9 cellular contexts compared by ENCODE assay signal in genomic region chr20:51712501-51713212, GRCh38. TPM values are rescaled to one million over a fixed set of nuclear protein-coding genes. Genes with fewer than 3 reads are reported as not detected.
A peak's percentile ranks its signal among the peaks of the same experiment; 100 is the strongest.
DNase-seq lines count a peak whose midpoint lies in the region; ATAC-seq, FAIRE-seq and TF ChIP-seq lines count a peak whose summit lies in the region.
"Had no signal": no experiment of that assay in that cellular context is flagged by ENCODE, and none has a peak within 500 bp of the region (broad histone marks: within the 10 kb centered on the region; RNA-seq: fewer than 3 reads in every experiment).

No MANE protein-coding gene starts in this region.

- DNase-seq in D721Med (ENCODE audit: insufficient read length, low spot score), result no peak
- DNase-seq in NCI-H82 (lab: John Stamatoyannopoulos, UW), result peak; percentile 75
- peak; percentile 31 for DNase-seq in endothelial cell (ENCODE audit: low spot score)
- no peak for DNase-seq in neuronal stem cell (ENCODE audit: low spot score)
- DNase-seq in T-helper 9 cell, result no peak
- no peak for DNase-seq in activated CD4-positive, CD25-positive, alpha-beta regulatory T cell treated with anti-CD3 and anti-CD28 coated beads, Interleukin-2, amount 50 U/mL, for 72 hours
- DNase-seq in NCI-H748 treated with DMSO at 0.1 percent for 48 hours (lab: John Stamatoyannopoulos, UW), result no peak
- no peak for DNase-seq in Right ventricle myocardium superior
- DNase-seq: activated T-cell treated with anti-CD3 and anti-CD28 coated beads, Interleukin-2, amount 50 U/mL, for 72 hours had no signal

- no CpG with 5 or more reads among the region's 24 CpGs for WGBS in neuronal stem cell (ENCODE audit: extremely low coverage in 2 of 2, insufficient read length in 2 of 2, insufficient replicate concordance in 1 of 2), 2 donors

- peaks cover 19 to 29% of the 10 kb centered on the region in 2 donors for H3K4me1 ChIP-seq in neuronal stem cell (ENCODE audit: control insufficient read depth in 2 of 2, insufficient read depth in 1 of 2, low read depth in 1 of 2, low read length in 2 of 2)

- intact Hi-C loops in Right ventricle myocardium superior (cut with DNase I), result no loop called here

- H3K9ac ChIP-seq in neuronal stem cell (ENCODE audit: low read depth, low read length, poor library complexity), result no peak overlapping the region

- no peak overlapping the region for H2BK12ac ChIP-seq in neuronal stem cell (ENCODE audit: low read length)

- no peak overlapping the region for H3K4me2 ChIP-seq in neuronal stem cell (ENCODE audit: insufficient read depth, low read length, poor library complexity, severe bottlenecking)

- H4K91ac ChIP-seq in neuronal stem cell (ENCODE audit: low read depth, low read length, poor library complexity), result no peak overlapping the region

- peak overlapping the region; percentile 18 for H3K27ac ChIP-seq in neuronal stem cell (replicated peaks; ENCODE audit: low read length)

- H3K18ac ChIP-seq in neuronal stem cell (ENCODE audit: low read length), result peak overlapping the region; percentile 80

- H3K9me3 ChIP-seq in neuronal stem cell (replicated peaks in 1 of 2; ENCODE audit: control insufficient read depth in 2 of 2, insufficient read depth in 1 of 2, low read depth in 1 of 2, low read length in 2 of 2), result no peaks in the 10 kb centered on the region

- H2BK120ac ChIP-seq in neuronal stem cell (ENCODE audit: low read depth, low read length), result no peak overlapping the region

- peak overlapping the region; percentile 87 for H2BK15ac ChIP-seq in neuronal stem cell (ENCODE audit: low read length)

- peaks cover 8% of the 10 kb centered on the region for H3K4me1 Mint-ChIP-seq in endothelial cell (ENCODE audit: unreplicated experiment)

- no peak overlapping the region for H3K4me3 Mint-ChIP-seq in endothelial cell (ENCODE audit: unreplicated experiment)
- H3K4me3 Mint-ChIP-seq: activated T-cell treated with anti-CD3 and anti-CD28 coated beads, Interleukin-2, amount 50 U/mL, for 72 hours had no signal

- H4K8ac ChIP-seq in neuronal stem cell (ENCODE audit: low read depth, low read length), result no peak overlapping the region

- no peak overlapping the region for H2AFZ ChIP-seq in neuronal stem cell (ENCODE audit: low read length)

- FAIRE-seq in D721Med (lab: Jason Lieb, UNC), result no peak

- peak overlapping the region; percentile 54 for H2AK5ac ChIP-seq in neuronal stem cell (ENCODE audit: low read depth, low read length)

- no peak overlapping the region for H3K27ac Mint-ChIP-seq in endothelial cell (ENCODE audit: unreplicated experiment)
- H3K27ac Mint-ChIP-seq: activated T-cell treated with anti-CD3 and anti-CD28 coated beads, Interleukin-2, amount 50 U/mL, for 72 hours had no signal

- peaks cover 4% of the 10 kb centered on the region for H3K36me3 Mint-ChIP-seq in endothelial cell (ENCODE audit: low read depth, unreplicated experiment)

- peaks cover 2% of the 10 kb centered on the region for H3K27me3 Mint-ChIP-seq in endothelial cell (ENCODE audit: unreplicated experiment)

- no peak overlapping the region for H3K14ac ChIP-seq in neuronal stem cell (ENCODE audit: low read length)

- no peak overlapping the region for H3K4me3 ChIP-seq in neuronal stem cell (ENCODE audit: low read length in 2 of 2)

- no peaks in the 10 kb centered on the region for H3K9me3 Mint-ChIP-seq in endothelial cell (ENCODE audit: unreplicated experiment)
- H3K9me3 Mint-ChIP-seq: activated T-cell treated with anti-CD3 and anti-CD28 coated beads, Interleukin-2, amount 50 U/mL, for 72 hours had no signal

- no peak overlapping the region for H3K4ac ChIP-seq in neuronal stem cell (ENCODE audit: low read length)

- peak overlapping the region; percentile 32 for H3K23ac ChIP-seq in neuronal stem cell (ENCODE audit: low read depth, low read length, poor library complexity)

- no peak for ATAC-seq in Right ventricle myocardium superior (ENCODE audit: poor library complexity)
- ATAC-seq: activated T-cell treated with anti-CD3 and anti-CD28 coated beads, Interleukin-2, amount 50 U/mL, for 72 hours had no signal

- TF ChIP-seq CTCF in D721Med (IDR thresholded peaks at IDR 0.05; ENCODE audit: insufficient read depth, missing control alignments) (peak; percentile 68), endothelial cell (IDR thresholded peaks at IDR 0.05; ENCODE audit: unreplicated experiment) (peak; percentile 28)

- no peaks in the 10 kb centered on the region for H3K79me1 ChIP-seq in neuronal stem cell (ENCODE audit: low read depth, low read length)

- H3K27me3 ChIP-seq in neuronal stem cell (ENCODE audit: control insufficient read depth in 3 of 3, insufficient read depth in 3 of 3, low read depth in 1 of 3, low read length in 3 of 3), result no peaks in the 10 kb centered on the region

- H2BK5ac ChIP-seq in neuronal stem cell (ENCODE audit: low read length), result no peak overlapping the region

- peaks cover 0 to 16% of the 10 kb centered on the region in 2 donors for H3K36me3 ChIP-seq in neuronal stem cell (replicated peaks in 1 of 2; ENCODE audit: control insufficient read depth in 2 of 2, insufficient read depth in 2 of 2, low read length in 2 of 2)

RNA-seq across cellular contexts. Expression of gene ATP9A, which starts 55.5 kb away (rescaled TPM):
- 30.6 TPM for total RNA-seq in endothelial cell (ENCODE audit: unreplicated experiment)
- 8.4 TPM for polyA plus RNA-seq in neuronal stem cell (2013, experiment 1 of 2)
- 8.9 TPM for polyA plus RNA-seq in neuronal stem cell (2013, experiment 2 of 2)
- total RNA-seq in Right ventricle myocardium superior, result 18.0 TPM

Comparison
In these comparisons a context has a peak if more than half of its experiments do, and no peak if none do; other contexts are left out.
1. DNase-seq: peak in NCI-H82 (single experiment) and endothelial cell (single experiment); none in D721Med (single experiment), neuronal stem cell (single experiment), T-helper 9 cell (single experiment), activated CD4-positive, CD25-positive, alpha-beta regulatory T cell treated with anti-CD3 and anti-CD28 coated beads, Interleukin-2, amount 50 U/mL, for 72 hours (single experiment), NCI-H748 treated with DMSO at 0.1 percent for 48 hours (single experiment) and Right ventricle myocardium superior (single experiment).